ENCODE assay signal across 7 cellular contexts in the genomic region with DNA sequence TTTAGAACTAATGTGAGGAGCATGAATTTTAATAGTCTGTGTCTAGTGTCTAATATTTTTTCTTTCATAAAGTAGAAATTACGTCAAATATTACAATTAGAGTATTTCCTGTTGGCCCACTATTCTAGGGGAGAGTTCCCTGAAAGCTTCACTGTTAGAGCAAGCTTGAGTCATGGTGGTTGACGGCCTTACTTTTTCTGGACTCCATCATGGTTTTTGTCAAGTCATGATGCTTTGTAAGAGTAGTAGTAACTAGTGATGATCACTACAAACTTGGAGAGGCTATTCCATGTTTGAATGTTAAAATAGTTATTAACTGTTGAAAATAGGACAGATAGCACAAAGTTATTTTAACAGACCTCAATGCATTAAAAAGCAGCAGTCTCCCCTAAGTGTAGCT. TPM values are rescaled to one million over a fixed set of nuclear protein-coding genes. Genes with fewer than 3 reads are reported as not detected.
A peak's percentile ranks its signal among the peaks of the same experiment; 100 is the strongest.
DNase-seq lines count a peak whose midpoint lies in the region; ATAC-seq and TF ChIP-seq lines count a peak whose summit lies in the region.

No MANE protein-coding gene starts in this region.

- ATAC-seq in GM23338 (no peak), Panc1 (no peak), HG03025 (IDR thresholded peaks at IDR 0.05; ENCODE audit: low FRiP score, unreplicated experiment) (no peak)

- intact Hi-C loops in Panc1 (cut with micrococcal nuclease; ENCODE audit: unreplicated experiment): no loop called here

- H3F3A ChIP-seq in GM23338 (replicated peaks; ENCODE audit: low read depth): no peaks in the 10 kb centered on the region

- CTCF ChIA-PET in Panc1 (lab: Charles Lee): no interaction called here

- H3K27ac Mint-ChIP-seq in GM23338 (peak overlapping the region; percentile 16; the same call in 1 of the 2 replicates), endothelial cell (ENCODE audit: unreplicated experiment) (no peak overlapping the region)

- H3K36me3 Mint-ChIP-seq in GM23338 (ENCODE audit: low read depth) (peaks cover 52% of the 10 kb centered on the region), endothelial cell (ENCODE audit: low read depth, unreplicated experiment) (peaks cover 5% of the 10 kb centered on the region)

- H3K27me3 Mint-ChIP-seq in GM23338 (ENCODE audit: insufficient read depth, low read depth, poor library complexity) (peaks cover 14% of the 10 kb centered on the region), endothelial cell (ENCODE audit: unreplicated experiment) (peaks cover 3% of the 10 kb centered on the region)

- H2AFZ ChIP-seq in GM23338: no peak overlapping the region

- H3K79me2 ChIP-seq in GM23338 (replicated peaks; ENCODE audit: insufficient read depth): peaks cover 66% of the 10 kb centered on the region

- H3K4me3 Mint-ChIP-seq in GM23338 (peak overlapping the region; percentile 91), endothelial cell (ENCODE audit: unreplicated experiment) (peak overlapping the region; percentile 85)

- H3K27me3 ChIP-seq in GM23338 (ENCODE audit: insufficient read depth): peaks cover 8% of the 10 kb centered on the region
- H3K27me3 ChIP-seq in Panc1 (ENCODE audit: control insufficient read depth, insufficient read depth, low read length): no peaks in the 10 kb centered on the region

- H3K27ac ChIP-seq in GM23338 (ENCODE audit: low read depth): no peak overlapping the region; the same call in 1 of the 2 replicates
- H3K27ac ChIP-seq in Panc1 (ENCODE audit: low read length): peak overlapping the region; percentile 92

- POLR2A ChIA-PET in Panc1 (lab: Charles Lee): no interaction called here

- H4K20me1 ChIP-seq in GM23338 (replicated peaks; ENCODE audit: insufficient read depth): peaks cover 38% of the 10 kb centered on the region

- peaks cover 9% of the 10 kb centered on the region for H3K9me3 Mint-ChIP-seq in GM23338
- H3K9me3 Mint-ChIP-seq in endothelial cell (ENCODE audit: unreplicated experiment): no peaks in the 10 kb centered on the region

- BruUV-seq in Panc1 (replicated peaks; lab: Mats Ljungman, UMichigan): no TSS peak

- H3K9me2 ChIP-seq in GM23338 (ENCODE audit: insufficient read depth): no peaks in the 10 kb centered on the region

- peaks cover 38% of the 10 kb centered on the region for H3K36me3 ChIP-seq in GM23338 (ENCODE audit: insufficient read depth)
- H3K36me3 ChIP-seq in Panc1 (ENCODE audit: control insufficient read depth, insufficient read depth, low read length): peaks cover 31% of the 10 kb centered on the region

- H3K4me2 ChIP-seq in GM23338: peak overlapping the region; percentile 100

- no peak for TF ChIP-seq CTCF in GM23338 (conservative IDR thresholded peaks at IDR 0.05; ENCODE audit: low read depth in 2 of 2)
- no peak for TF ChIP-seq CTCF in Panc1 (IDR thresholded peaks at IDR 0.05)
- no peak for TF ChIP-seq CTCF in endothelial cell (IDR thresholded peaks at IDR 0.05; ENCODE audit: unreplicated experiment)

- DNase-seq in GM23338 (ENCODE audit: low spot score) (no peak), Panc1 (ENCODE audit: low read depth, low spot score) (no peak), endothelial cell (ENCODE audit: low spot score) (no peak), renal cortical epithelial cell (ENCODE audit: low read depth) (peak; percentile 16), UCSD-AML1 (lab: John Stamatoyannopoulos, UW; ENCODE audit: unreplicated experiment) (no peak), NCI-H2196 (lab: John Stamatoyannopoulos, UW; ENCODE audit: unreplicated experiment) (no peak)

- no peaks in the 10 kb centered on the region for H3K9me3 ChIP-seq in Panc1 (ENCODE audit: control insufficient read depth, insufficient read depth, low read depth, low read length)

- H3K4me3 ChIP-seq in GM23338 (peak overlapping the region; percentile 100), Panc1 (ENCODE audit: low read depth in 2 of 2, low read length in 2 of 2) (peak overlapping the region; percentile 64 to 99)

- H3K4me1 Mint-ChIP-seq in GM23338: peaks cover 16% of the 10 kb centered on the region
- H3K4me1 Mint-ChIP-seq in endothelial cell (ENCODE audit: unreplicated experiment): peaks cover 16% of the 10 kb centered on the region

- in situ Hi-C loops in Panc1 (cut with HindIII; ENCODE audit: low pct_unique_long_range_greater_than_20kb, low sequenced_read_pairs): no loop called here

- H3K4me1 ChIP-seq in GM23338 (ENCODE audit: insufficient read depth): peaks cover 12% of the 10 kb centered on the region
- H3K4me1 ChIP-seq in Panc1 (ENCODE audit: control insufficient read depth, insufficient read depth, low read length): peaks cover 13% of the 10 kb centered on the region

TF ChIP-seq in GM23338, 12 proteins besides CTCF, POLR2A, EP300 and RAD21:
- TF ChIP-seq ZNF114 (CRISPR knock-in tag; IDR thresholded peaks at IDR 0.05) (no peak), ZNF331 (CRISPR knock-in tag; IDR thresholded peaks at IDR 0.05; ENCODE audit: low read depth) (no peak), EZH2phosphoT487 (IDR thresholded peaks at IDR 0.05; ENCODE audit: unreplicated experiment) (no peak)

RNA-seq across cellular contexts. Expression of a gene that starts 1.7 kb away (rescaled TPM):
- 132 and 180 TPM in 2 replicates for total RNA-seq in GM23338 (2014; rRNA removed; shearing (Covaris generic))
- polyA plus RNA-seq in GM23338 (2016; fragmentation: Nextera tagmentation; extraction: Ambion mirVana): 360 and 369 TPM in 2 replicates
- total RNA-seq in Panc1 (2021; ENCODE audit: unreplicated experiment): 212 TPM
- 86.3 TPM for polyA plus RNA-seq in Panc1 (2012; ENCODE audit: insufficient read length)
- total RNA-seq in endothelial cell (ENCODE audit: unreplicated experiment): 110 TPM
- 79.4 and 97.3 TPM in 2 replicates for total RNA-seq in renal cortical epithelial cell

RNA-seq across cellular contexts. Expression of a gene that starts 40.8 kb away (rescaled TPM):
- total RNA-seq in GM23338 (2014; rRNA removed; shearing (Covaris generic)): 8.7 and 11.6 TPM in 2 replicates
- polyA plus RNA-seq in GM23338 (2016; fragmentation: Nextera tagmentation; extraction: Ambion mirVana): 4.0 and 4.1 TPM in 2 replicates
- 7.9 TPM for total RNA-seq in Panc1 (2021; ENCODE audit: unreplicated experiment)
- polyA plus RNA-seq in Panc1 (2012; ENCODE audit: insufficient read length): 6.8 TPM
- 2.2 TPM for total RNA-seq in endothelial cell (ENCODE audit: unreplicated experiment)
- total RNA-seq in renal cortical epithelial cell: 2.6 TPM in 2 replicates
